Comparison of ENCODE assay signal across 8 cellular contexts in the genomic region with DNA sequence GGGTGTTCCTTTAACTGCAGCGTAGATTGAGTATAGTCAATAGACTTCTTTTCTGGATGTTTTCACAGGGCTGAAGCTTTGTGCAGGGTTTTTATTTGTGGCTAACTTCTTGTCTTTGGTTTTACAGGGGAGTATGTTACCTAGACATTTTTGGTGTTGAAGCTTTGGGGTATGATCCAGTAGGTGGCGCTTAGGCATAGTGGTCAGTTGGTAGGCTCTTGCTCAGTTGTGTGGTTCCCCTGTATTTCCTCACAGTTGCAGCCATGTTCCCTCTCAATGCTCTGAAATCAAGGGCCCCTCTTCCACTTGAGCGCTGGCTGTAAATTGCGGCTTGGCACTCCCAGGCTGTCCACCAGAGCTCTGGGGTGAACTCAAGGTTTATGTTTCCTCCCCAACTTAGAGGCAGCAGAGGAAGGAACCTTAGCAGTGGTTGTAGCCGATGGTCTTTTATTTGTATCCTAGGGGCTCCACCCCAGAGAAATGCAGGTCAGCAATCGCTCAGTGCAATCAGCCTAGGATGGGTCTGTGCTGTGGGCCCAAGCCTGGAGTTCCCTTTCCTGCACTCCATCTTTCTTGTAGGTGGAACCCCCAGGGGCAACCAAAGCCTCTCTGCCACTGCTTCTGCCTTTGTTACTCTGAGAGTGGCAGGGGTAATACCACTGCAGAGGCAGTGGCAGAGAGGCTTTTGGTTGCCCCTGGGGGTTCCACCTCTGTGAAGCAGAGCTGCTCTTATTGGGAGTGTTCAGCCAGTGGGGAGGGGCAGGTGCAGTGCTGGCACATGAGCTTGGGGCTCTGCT. TPM values are rescaled to one million over a fixed set of nuclear protein-coding genes. Genes with fewer than 3 reads are reported as not detected.
DNase-seq lines count a peak whose midpoint lies in the region; ATAC-seq lines count a peak whose summit lies in the region.

No MANE protein-coding gene starts in this region.

- ATAC-seq in GM18861 (IDR thresholded peaks at IDR 0.05; ENCODE audit: unreplicated experiment) = peak; percentile 76
- peak; percentile 65 for ATAC-seq in HG03196 (IDR thresholded peaks at IDR 0.05; ENCODE audit: unreplicated experiment)
- ATAC-seq in left lobe of liver = peak; percentile 90

- peak; percentile 70 for DNase-seq in CD1c-positive myeloid dendritic cell (ENCODE audit: extremely low spot score)
- peak; percentile 14 for DNase-seq in RKO (ENCODE audit: low spot score)
- peak in 20 of 61 donors; percentile 3 to 40 (median 12) for DNase-seq in caudate nucleus (lab: John Stamatoyannopoulos, UW)
- no peak for DNase-seq in left lobe of liver (ENCODE audit: low spot score)
- peak; percentile 54 for DNase-seq in superior temporal gyrus (ENCODE audit: extremely low spot score)
- DNase-seq in NCI-H187 (lab: John Stamatoyannopoulos, UW) = no peak

- H3K27ac ChIP-seq in caudate nucleus (ENCODE audit: low read depth, low read length) = peak overlapping the region; percentile 21

RNA-seq across cellular contexts. Expression of a gene that starts 55.1 kb away (rescaled TPM):
- total RNA-seq in left lobe of liver = 41.1 TPM

Comparison
In these comparisons a context has a peak if more than half of its experiments do, and no peak if none do; other contexts are left out.
1. DNase-seq: peak in CD1c-positive myeloid dendritic cell (single experiment), RKO (single experiment) and superior temporal gyrus (single experiment); none in left lobe of liver (single experiment) and NCI-H187 (0 of 2).
2. Peak in every context shown above with its lines, with median percentiles within 50 percentile points of each other: ATAC-seq.